ENCODE assay signal across 9 cellular contexts in genomic region chr2:87075796-87076252, GRCh38. TPM values are rescaled to one million over a fixed set of nuclear protein-coding genes. Genes with fewer than 3 reads are reported as not detected.
DNase-seq lines count a peak whose midpoint lies in the region; ATAC-seq and TF ChIP-seq lines count a peak whose summit lies in the region.
"Not testable (repeated sequence)": the region's sequence is repeated elsewhere in the genome, so short reads cannot be mapped to it uniquely, and the experiment has no call there.
"Had no signal": no experiment of that assay in that cellular context is flagged by ENCODE, and none has a peak within 500 bp of the region (broad histone marks: within the 10 kb centered on the region; RNA-seq: fewer than 3 reads in every experiment).

No MANE protein-coding gene starts in this region.

- not testable (repeated sequence) for H3K27me3 Mint-ChIP-seq in HFFc6 (ENCODE audit: insufficient read depth); activated CD4-positive, alpha-beta memory T cell treated with anti-CD3 and anti-CD28 coated beads for 36 hours

- H3K4me1 ChIP-seq in rectal smooth muscle tissue (ENCODE audit: control insufficient read depth, insufficient read depth, low read length); upper lobe of left lung: not testable (repeated sequence)

- H3K27me3 ChIP-seq in rectal smooth muscle tissue (ENCODE audit: control insufficient read depth, insufficient read depth, low read length); upper lobe of left lung: not testable (repeated sequence)

- intact Hi-C loops in activated CD4-positive, alpha-beta memory T cell treated with anti-CD3 and anti-CD28 coated beads for 36 hours (cut with micrococcal nuclease) = not testable (repeated sequence)

- H3K36me3 Mint-ChIP-seq in HFFc6 (ENCODE audit: low read depth); activated CD4-positive, alpha-beta memory T cell treated with anti-CD3 and anti-CD28 coated beads for 36 hours: not testable (repeated sequence)

- no CpG with 5 or more reads among the region's 63 CpGs for WGBS in upper lobe of left lung, 2 donors

- CTCF ChIA-PET in activated CD4-positive, alpha-beta memory T cell treated with anti-CD3 and anti-CD28 coated beads for 36 hours (lab: Charles Lee) = not testable (repeated sequence)

- peak; percentile 53 for DNase-seq in HFFc6
- DNase-seq in KBM-7 = peak; percentile 36
- DNase-seq in activated CD4-positive, alpha-beta memory T cell treated with anti-CD3 and anti-CD28 coated beads for 36 hours = peak; percentile 69
- DNase-seq in choroid plexus epithelial cell (ENCODE audit: low read depth) = peak; percentile 78
- DNase-seq in iPS-NIHi7 (ENCODE audit: extremely low spot score) = peak; percentile 2
- DNase-seq in upper lobe of left lung = peak; percentile 54 to 92

- ATAC-seq in GM18498 (IDR thresholded peaks at IDR 0.05; ENCODE audit: unreplicated experiment) = peak; percentile 42
- ATAC-seq in upper lobe of left lung (ENCODE audit: low FRiP score in 2 of 2) = peak; percentile 0 to 31

- POLR2A ChIA-PET in activated CD4-positive, alpha-beta memory T cell treated with anti-CD3 and anti-CD28 coated beads for 36 hours (lab: Charles Lee) = not testable (repeated sequence)

- not testable (repeated sequence) for TF ChIP-seq EP300 in upper lobe of left lung (IDR thresholded peaks at IDR 0.05)

- H3K27ac Mint-ChIP-seq in HFFc6 = peak overlapping the region; percentile 51; the same call in 1 of the 2 replicates
- H3K27ac Mint-ChIP-seq in activated CD4-positive, alpha-beta memory T cell treated with anti-CD3 and anti-CD28 coated beads for 36 hours = peak overlapping the region; percentile 83

- not testable (repeated sequence) for H3K9me3 Mint-ChIP-seq in HFFc6; activated CD4-positive, alpha-beta memory T cell treated with anti-CD3 and anti-CD28 coated beads for 36 hours

- not testable (repeated sequence) for H3K9ac ChIP-seq in rectal smooth muscle tissue (ENCODE audit: low read length)

- H3K9me3 ChIP-seq in upper lobe of left lung = not testable (repeated sequence)

- H3K4me1 Mint-ChIP-seq in HFFc6 (ENCODE audit: low read depth); activated CD4-positive, alpha-beta memory T cell treated with anti-CD3 and anti-CD28 coated beads for 36 hours (ENCODE audit: low read depth): not testable (repeated sequence)

- not testable (repeated sequence) for TF ChIP-seq POLR2A in upper lobe of left lung (IDR thresholded peaks at IDR 0.05)

- H3K4me3 ChIP-seq in choroid plexus epithelial cell (ENCODE audit: low read depth, low read length) = peak overlapping the region; percentile 66
- peak overlapping the region; percentile 65 for H3K4me3 ChIP-seq in rectal smooth muscle tissue (ENCODE audit: low read length)
- H3K4me3 ChIP-seq in upper lobe of left lung = peak overlapping the region; percentile 72 to 76 (median 74)

- peak overlapping the region; percentile 78 for H3K4me3 Mint-ChIP-seq in HFFc6
- H3K4me3 Mint-ChIP-seq in activated CD4-positive, alpha-beta memory T cell treated with anti-CD3 and anti-CD28 coated beads for 36 hours = peak overlapping the region; percentile 72

- in situ Hi-C loops in KBM-7 (cut with MboI; ENCODE audit: low pct_unique_long_range_greater_than_20kb, low sequenced_read_pairs) = not testable (repeated sequence)

- peak overlapping the region; percentile 78 for H3K27ac ChIP-seq in rectal smooth muscle tissue (ENCODE audit: low read depth, low read length)
- peak overlapping the region; percentile 89 to 93 (median 91) for H3K27ac ChIP-seq in upper lobe of left lung

- TF ChIP-seq CTCF in HFFc6 (IDR thresholded peaks at IDR 0.05); choroid plexus epithelial cell (conservative IDR thresholded peaks at IDR 0.05; ENCODE audit: low read depth, low read length); upper lobe of left lung (IDR thresholded peaks at IDR 0.05): not testable (repeated sequence)

- not testable (repeated sequence) for H3K36me3 ChIP-seq in rectal smooth muscle tissue (ENCODE audit: control insufficient read depth, insufficient read depth, low read length); upper lobe of left lung

RNA-seq across cellular contexts. Expression of gene PLGLB1, which starts 54.2 kb away (rescaled TPM):
- total RNA-seq in HFFc6 (2021; fragmentation: NEBNext Ultra II Directional; extraction: Animal tissue kit (Norgen Biotek cat#: 25700)) = 1 to 10 TPM in 1 of 6 experiments, under 1 TPM in 2, not detected in 3; 0.47 to 1.4 (median 0.62) TPM
- under 1 TPM; 0.36 to 0.48 TPM for total RNA-seq in activated CD4-positive, alpha-beta memory T cell treated with anti-CD3 and anti-CD28 coated beads for 36 hours
- total RNA-seq in upper lobe of left lung = 1 to 10 TPM in 2 of 6 donors, under 1 TPM in 3, not detected in 1; 0.52 to 3.7 (median 0.88) TPM
- total RNA-seq: mesenteric fat pad had no signal

Comparison
In these comparisons a context has a peak if more than half of its experiments do, and no peak if none do; other contexts are left out.
1. Peak in every context shown above with its lines: DNase-seq, ATAC-seq, H3K4me3 ChIP-seq and H3K27ac ChIP-seq.
2. DNase-seq: peak in every context shown above with its lines; median percentile 78 in choroid plexus epithelial cell; 73 in upper lobe of left lung; 69 in activated CD4-positive, alpha-beta memory T cell treated with anti-CD3 and anti-CD28 coated beads for 36 hours; 53 in HFFc6; 36 in KBM-7; 2 in iPS-NIHi7.